Comparison of ENCODE assay signal across 1 cellular context in the genomic region with DNA sequence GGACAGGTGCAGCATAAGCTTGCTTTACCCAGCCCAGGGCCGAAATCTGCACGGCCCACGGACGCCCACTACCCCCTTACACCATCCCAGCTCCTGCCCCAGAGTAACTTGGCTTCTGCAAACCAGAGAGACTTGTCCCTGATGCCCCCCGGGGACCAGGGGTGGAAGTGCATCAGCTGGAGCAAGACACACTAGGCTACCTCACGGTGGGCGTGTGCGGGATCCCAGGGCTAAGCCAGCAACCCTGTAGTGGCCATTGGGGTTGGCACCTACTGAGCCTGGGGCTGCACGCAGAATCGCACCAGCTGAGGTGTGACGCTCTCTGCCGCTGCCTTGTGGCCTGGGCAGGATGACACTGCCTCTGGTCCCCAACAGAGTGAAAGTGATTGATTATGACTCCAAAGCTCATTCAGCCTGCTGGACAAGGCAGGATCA.
A peak's percentile ranks its signal among the peaks of the same experiment; 100 is the strongest.
TF ChIP-seq lines count a peak whose summit lies in the region.

No MANE protein-coding gene starts in this region.

TF ChIP-seq in HepG2, 621 proteins besides CTCF, POLR2A, EP300 and RAD21:
- TF ChIP-seq REPIN1 (CRISPR knock-in tag; IDR thresholded peaks at IDR 0.05; ENCODE audit: borderline replicate concordance, low read depth) (0 out of 2 replicates have a peak, but pooled peaks have one; percentile 17), KAT2B (IDR thresholded peaks at IDR 0.05; ENCODE audit: borderline replicate concordance, low read depth, low read length) (no peak), PHF20 (CRISPR knock-in tag; IDR thresholded peaks at IDR 0.05) (no peak), DR1 (CRISPR knock-in tag; IDR thresholded peaks at IDR 0.05) (no peak), ZNF143 (CRISPR knock-in tag; IDR thresholded peaks at IDR 0.05) (no peak), KDM4B (CRISPR knock-in tag; IDR thresholded peaks at IDR 0.05) (no peak), ZNF792 (CRISPR knock-in tag; IDR thresholded peaks at IDR 0.05) (no peak), CENPX (CRISPR knock-in tag; IDR thresholded peaks at IDR 0.05) (no peak), MBNL3 (CRISPR knock-in tag; conservative IDR thresholded peaks at IDR 0.05) (no peak), ERF (CRISPR knock-in tag; IDR thresholded peaks at IDR 0.05) (no peak), PCBP1 (IDR thresholded peaks at IDR 0.05; ENCODE audit: borderline replicate concordance, low read depth, low read length) (no peak), HOXA3 (CRISPR knock-in tag; IDR thresholded peaks at IDR 0.05) (no peak), ZSCAN25 (CRISPR knock-in tag; IDR thresholded peaks at IDR 0.05) (no peak), AGO1 (IDR thresholded peaks at IDR 0.05; ENCODE audit: low read depth, low read length, poor library complexity, severe bottlenecking) (peak; percentile 30), MED8 (CRISPR knock-in tag; IDR thresholded peaks at IDR 0.05; ENCODE audit: insufficient replicate concordance) (no peak), ZMYM2 (CRISPR knock-in tag; IDR thresholded peaks at IDR 0.05) (no peak), CCAR2 (optimal IDR thresholded peaks at IDR 0.05; ENCODE audit: low read depth, low read length) (no peak), ZNF614 (CRISPR knock-in tag; IDR thresholded peaks at IDR 0.05; ENCODE audit: borderline replicate concordance) (no peak), AGO2 (optimal IDR thresholded peaks at IDR 0.05; ENCODE audit: low read depth, low read length) (peak; percentile 77), ZNF501 (CRISPR knock-in tag; IDR thresholded peaks at IDR 0.05) (no peak), SMC3 (IDR thresholded peaks at IDR 0.05; ENCODE audit: low read length) (peak; percentile 43), STAG1 (CRISPR knock-in tag; IDR thresholded peaks at IDR 0.05) (peak; percentile 66), ZBTB1 (CRISPR knock-in tag; IDR thresholded peaks at IDR 0.05; ENCODE audit: borderline replicate concordance) (no peak), YY1 (IDR thresholded peaks at IDR 0.05; ENCODE audit: insufficient read depth, insufficient replicate concordance, low read depth, low read length) (peak; percentile 15), GTF3A (CRISPR knock-in tag; conservative IDR thresholded peaks at IDR 0.05) (no peak)
- TF ChIP-seq, protein P1, sequence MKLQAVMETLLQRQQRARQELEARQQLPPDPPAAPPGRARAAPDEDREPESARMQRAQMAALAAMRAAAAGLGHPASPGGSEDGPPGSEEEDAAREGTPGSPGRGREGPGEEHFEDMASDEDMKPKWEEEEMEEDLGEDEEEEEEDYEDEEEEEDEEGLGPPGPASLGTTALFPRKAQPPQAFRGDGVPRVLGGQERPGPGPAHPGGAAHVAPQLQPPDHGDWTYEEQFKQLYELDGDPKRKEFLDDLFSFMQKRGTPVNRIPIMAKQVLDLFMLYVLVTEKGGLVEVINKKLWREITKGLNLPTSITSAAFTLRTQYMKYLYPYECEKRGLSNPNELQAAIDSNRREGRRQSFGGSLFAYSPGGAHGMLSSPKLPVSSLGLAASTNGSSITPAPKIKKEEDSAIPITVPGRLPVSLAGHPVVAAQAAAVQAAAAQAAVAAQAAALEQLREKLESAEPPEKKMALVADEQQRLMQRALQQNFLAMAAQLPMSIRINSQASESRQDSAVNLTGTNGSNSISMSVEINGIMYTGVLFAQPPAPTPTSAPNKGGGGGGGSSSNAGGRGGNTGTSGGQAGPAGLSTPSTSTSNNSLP (IDR thresholded peaks at IDR 0.05; ENCODE audit: low read depth, low read length), result no peak
- TF ChIP-seq, protein P2, sequence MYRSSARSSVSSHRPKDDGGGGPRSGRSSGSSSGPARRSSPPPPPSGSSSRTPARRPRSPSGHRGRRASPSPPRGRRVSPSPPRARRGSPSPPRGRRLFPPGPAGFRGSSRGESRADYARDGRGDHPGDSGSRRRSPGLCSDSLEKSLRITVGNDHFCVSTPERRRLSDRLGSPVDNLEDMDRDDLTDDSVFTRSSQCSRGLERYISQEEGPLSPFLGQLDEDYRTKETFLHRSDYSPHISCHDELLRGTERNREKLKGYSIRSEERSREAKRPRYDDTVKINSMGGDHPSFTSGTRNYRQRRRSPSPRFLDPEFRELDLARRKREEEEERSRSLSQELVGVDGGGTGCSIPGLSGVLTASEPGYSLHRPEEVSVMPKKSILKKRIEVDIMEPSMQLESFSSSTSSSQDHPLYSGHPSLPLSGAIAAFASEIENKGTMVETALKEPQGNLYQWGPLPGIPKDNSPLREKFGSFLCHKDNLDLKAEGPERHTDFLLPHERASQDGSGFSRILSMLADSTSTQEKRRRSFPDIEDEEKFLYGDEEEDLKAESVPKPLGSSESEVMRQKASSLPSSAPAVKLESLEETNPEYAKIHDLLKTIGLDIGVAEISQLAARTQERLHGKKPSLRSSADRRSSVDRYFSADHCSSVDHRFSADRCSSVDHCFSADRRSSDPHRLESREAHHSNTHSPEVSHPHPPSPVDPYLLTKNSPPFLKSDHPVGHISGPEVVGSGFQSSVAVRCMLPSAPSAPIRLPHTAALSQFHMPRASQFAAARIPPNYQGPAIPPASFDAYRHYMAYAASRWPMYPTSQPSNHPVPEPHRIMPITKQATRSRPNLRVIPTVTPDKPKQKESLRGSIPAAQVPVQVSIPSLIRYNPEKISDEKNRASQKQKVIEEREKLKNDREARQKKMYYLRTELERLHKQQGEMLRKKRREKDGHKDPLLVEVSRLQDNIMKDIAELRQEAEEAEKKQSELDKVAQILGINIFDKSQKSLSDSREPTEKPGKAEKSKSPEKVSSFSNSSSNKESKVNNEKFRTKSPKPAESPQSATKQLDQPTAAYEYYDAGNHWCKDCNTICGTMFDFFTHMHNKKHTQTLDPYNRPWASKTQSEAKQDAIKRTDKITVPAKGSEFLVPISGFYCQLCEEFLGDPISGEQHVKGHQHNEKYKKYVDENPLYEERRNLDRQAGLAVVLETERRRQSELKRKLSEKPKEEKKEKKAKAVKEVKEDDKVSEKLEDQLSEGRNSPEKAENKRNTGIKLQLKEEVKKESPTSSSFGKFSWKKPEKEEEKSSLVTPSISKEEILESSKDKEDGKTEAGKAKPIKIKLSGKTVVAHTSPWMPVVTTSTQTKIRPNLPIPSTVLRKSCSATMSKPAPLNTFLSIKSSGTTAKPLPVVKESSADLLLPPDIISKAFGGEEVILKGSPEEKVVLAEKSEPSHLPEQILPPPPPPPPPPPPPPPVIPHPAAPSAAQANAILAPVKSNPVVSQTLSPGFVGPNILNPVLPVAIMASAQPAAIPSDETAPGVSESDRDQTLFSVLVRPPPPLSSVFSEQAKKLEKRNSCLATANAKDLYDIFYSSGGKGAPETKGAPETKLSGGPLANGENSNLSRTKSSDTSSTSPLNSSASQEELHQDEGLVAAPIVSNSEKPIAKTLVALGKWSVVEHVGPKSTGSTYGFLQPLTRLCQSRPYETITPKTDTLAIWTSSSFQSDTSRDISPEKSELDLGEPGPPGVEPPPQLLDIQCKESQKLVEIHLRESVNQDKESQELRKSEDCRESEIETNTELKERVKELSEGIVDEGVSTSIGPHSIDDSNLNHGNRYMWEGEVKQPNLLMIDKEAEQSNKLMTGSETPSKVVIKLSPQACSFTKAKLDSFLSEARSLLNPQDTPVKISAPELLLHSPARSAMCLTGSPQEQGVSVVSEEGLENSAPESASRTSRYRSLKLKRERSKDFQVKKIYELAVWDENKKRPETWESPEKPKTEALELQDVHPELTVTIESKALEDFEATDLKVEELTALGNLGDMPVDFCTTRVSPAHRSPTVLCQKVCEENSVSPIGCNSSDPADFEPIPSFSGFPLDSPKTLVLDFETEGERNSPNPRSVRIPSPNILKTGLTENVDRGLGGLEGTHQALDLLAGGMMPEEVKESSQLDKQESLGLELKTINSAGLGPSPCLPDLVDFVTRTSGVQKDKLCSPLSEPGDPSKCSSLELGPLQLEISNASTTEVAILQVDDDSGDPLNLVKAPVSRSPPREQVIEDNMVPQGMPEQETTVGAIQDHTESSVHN (CRISPR knock-in tag; IDR thresholded peaks at IDR 0.05), result no peak
- TF ChIP-seq, protein P3, sequence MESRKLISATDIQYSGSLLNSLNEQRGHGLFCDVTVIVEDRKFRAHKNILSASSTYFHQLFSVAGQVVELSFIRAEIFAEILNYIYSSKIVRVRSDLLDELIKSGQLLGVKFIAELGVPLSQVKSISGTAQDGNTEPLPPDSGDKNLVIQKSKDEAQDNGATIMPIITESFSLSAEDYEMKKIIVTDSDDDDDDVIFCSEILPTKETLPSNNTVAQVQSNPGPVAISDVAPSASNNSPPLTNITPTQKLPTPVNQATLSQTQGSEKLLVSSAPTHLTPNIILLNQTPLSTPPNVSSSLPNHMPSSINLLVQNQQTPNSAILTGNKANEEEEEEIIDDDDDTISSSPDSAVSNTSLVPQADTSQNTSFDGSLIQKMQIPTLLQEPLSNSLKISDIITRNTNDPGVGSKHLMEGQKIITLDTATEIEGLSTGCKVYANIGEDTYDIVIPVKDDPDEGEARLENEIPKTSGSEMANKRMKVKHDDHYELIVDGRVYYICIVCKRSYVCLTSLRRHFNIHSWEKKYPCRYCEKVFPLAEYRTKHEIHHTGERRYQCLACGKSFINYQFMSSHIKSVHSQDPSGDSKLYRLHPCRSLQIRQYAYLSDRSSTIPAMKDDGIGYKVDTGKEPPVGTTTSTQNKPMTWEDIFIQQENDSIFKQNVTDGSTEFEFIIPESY (CRISPR knock-in tag; IDR thresholded peaks at IDR 0.05), result peak; percentile 98
- TF ChIP-seq, protein P4, sequence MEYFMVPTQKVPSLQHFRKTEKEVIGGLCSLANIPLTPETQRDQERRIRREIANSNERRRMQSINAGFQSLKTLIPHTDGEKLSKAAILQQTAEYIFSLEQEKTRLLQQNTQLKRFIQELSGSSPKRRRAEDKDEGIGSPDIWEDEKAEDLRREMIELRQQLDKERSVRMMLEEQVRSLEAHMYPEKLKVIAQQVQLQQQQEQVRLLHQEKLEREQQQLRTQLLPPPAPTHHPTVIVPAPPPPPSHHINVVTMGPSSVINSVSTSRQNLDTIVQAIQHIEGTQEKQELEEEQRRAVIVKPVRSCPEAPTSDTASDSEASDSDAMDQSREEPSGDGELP (IDR thresholded peaks at IDR 0.05; ENCODE audit: borderline replicate concordance, low read depth), result peak; percentile 17; the same call in 1 of the 2 replicates
